ENCODE assay signal across 2 cellular contexts in the genomic region with DNA sequence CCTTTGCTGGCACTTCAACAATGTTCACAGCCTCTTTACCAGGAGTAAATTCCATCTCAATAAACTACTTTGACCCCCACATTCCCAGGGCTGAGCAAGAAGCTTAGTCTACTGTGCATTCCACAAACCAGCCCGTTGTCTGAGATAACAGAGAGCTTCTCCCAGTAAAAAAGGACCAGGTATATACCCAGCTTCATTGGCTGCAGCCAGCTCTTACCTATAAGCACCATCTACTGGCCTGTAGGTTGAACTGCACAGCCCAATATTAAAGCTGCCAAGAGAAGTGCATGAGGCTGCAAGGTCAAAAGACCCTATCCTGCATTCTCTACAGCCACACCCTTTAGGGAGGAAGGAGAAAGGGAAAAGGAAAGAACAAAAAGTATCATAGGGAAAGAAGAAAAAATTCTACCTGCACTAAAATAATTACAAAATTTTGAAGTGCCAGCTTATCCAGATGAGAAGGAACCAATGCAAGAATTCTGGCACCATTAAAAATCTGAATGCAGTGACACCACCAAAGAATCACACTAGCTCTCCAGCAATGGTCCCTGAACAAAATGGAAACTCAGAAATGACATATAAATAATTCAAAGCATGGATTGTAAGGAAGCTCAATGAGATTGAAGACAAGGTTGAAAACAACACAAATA.
A peak's percentile ranks its signal among the peaks of the same experiment; 100 is the strongest.
TF ChIP-seq lines count a peak whose summit lies in the region.

No MANE protein-coding gene starts in this region.

TF ChIP-seq in GM12878, 131 proteins besides CTCF, POLR2A, EP300 and RAD21:
- TF ChIP-seq ZBED1 (IDR thresholded peaks at IDR 0.05; ENCODE audit: borderline replicate concordance), result no peak
- TF ChIP-seq SMC3 (IDR thresholded peaks at IDR 0.05; ENCODE audit: borderline replicate concordance, low read length), result peak; percentile 26; the same call in 1 of the 2 replicates
- no peak for TF ChIP-seq CEBPB (IDR thresholded peaks at IDR 0.05; ENCODE audit: borderline replicate concordance in 1 of 2, low read depth in 2 of 2, low read length in 2 of 2)

TF ChIP-seq in HepG2, 621 proteins besides CTCF, POLR2A, EP300 and RAD21:
- peak; percentile 46; the same call in 1 of the 2 replicates for TF ChIP-seq ZNF644 (CRISPR knock-in tag; IDR thresholded peaks at IDR 0.05; ENCODE audit: low read depth)
- TF ChIP-seq NR2F2 (IDR thresholded peaks at IDR 0.05; ENCODE audit: borderline replicate concordance, low read depth), result no peak
- TF ChIP-seq STAG1 (CRISPR knock-in tag; IDR thresholded peaks at IDR 0.05), result peak; percentile 16; the same call in 1 of the 2 replicates
- peak; percentile 15; the same call in 1 of the 2 replicates for TF ChIP-seq SMC3 (IDR thresholded peaks at IDR 0.05; ENCODE audit: low read length)
- no peak for TF ChIP-seq ZNF432 (CRISPR knock-in tag; IDR thresholded peaks at IDR 0.05; ENCODE audit: borderline replicate concordance)
- TF ChIP-seq ZBTB1 (CRISPR knock-in tag; IDR thresholded peaks at IDR 0.05; ENCODE audit: borderline replicate concordance), result no peak
- TF ChIP-seq, protein P1, sequence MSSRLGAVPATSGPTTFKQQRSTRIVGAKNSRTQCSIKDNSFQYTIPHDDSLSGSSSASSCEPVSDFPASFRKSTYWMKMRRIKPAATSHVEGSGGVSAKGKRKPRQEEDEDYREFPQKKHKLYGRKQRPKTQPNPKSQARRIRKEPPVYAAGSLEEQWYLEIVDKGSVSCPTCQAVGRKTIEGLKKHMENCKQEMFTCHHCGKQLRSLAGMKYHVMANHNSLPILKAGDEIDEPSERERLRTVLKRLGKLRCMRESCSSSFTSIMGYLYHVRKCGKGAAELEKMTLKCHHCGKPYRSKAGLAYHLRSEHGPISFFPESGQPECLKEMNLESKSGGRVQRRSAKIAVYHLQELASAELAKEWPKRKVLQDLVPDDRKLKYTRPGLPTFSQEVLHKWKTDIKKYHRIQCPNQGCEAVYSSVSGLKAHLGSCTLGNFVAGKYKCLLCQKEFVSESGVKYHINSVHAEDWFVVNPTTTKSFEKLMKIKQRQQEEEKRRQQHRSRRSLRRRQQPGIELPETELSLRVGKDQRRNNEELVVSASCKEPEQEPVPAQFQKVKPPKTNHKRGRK (CRISPR knock-in tag; IDR thresholded peaks at IDR 0.05), result no peak
- TF ChIP-seq NCOA2 (CRISPR knock-in tag; IDR thresholded peaks at IDR 0.05), result no peak
- TF ChIP-seq ONECUT2 (CRISPR knock-in tag; IDR thresholded peaks at IDR 0.05), result no peak
- TF ChIP-seq, protein P2, sequence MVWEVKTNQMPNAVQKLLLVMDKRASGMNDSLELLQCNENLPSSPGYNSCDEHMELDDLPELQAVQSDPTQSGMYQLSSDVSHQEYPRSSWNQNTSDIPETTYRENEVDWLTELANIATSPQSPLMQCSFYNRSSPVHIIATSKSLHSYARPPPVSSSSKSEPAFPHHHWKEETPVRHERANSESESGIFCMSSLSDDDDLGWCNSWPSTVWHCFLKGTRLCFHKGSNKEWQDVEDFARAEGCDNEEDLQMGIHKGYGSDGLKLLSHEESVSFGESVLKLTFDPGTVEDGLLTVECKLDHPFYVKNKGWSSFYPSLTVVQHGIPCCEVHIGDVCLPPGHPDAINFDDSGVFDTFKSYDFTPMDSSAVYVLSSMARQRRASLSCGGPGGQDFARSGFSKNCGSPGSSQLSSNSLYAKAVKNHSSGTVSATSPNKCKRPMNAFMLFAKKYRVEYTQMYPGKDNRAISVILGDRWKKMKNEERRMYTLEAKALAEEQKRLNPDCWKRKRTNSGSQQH (CRISPR knock-in tag; IDR thresholded peaks at IDR 0.05; ENCODE audit: low read depth), result no peak
- TF ChIP-seq, protein P3, sequence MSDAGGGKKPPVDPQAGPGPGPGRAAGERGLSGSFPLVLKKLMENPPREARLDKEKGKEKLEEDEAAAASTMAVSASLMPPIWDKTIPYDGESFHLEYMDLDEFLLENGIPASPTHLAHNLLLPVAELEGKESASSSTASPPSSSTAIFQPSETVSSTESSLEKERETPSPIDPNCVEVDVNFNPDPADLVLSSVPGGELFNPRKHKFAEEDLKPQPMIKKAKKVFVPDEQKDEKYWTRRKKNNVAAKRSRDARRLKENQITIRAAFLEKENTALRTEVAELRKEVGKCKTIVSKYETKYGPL (CRISPR knock-in tag; IDR thresholded peaks at IDR 0.05), result no peak
- no peak for TF ChIP-seq ZNF839 (CRISPR knock-in tag; IDR thresholded peaks at IDR 0.05; ENCODE audit: borderline replicate concordance)
